Comparison of ENCODE assay signal across 34 cellular contexts in the genomic region with DNA sequence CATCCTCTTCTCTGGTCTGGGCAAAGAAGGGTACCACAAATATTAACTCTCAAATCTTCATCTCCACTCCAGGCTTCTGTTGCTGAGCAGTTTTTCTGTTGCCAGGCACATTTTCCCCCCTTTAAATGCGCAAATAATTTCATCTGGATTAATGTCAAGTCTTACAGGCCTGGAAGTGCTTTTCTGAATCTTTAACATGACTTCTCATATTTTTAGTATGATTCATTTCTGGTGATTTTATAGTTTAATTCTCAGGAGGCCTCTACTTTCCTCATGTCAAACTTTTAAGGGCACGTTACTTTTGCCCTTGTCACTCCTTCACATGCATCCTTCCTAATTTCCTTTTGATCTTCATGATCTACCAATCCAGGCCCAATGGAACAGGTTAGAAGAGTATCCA.
A peak's percentile ranks its signal among the peaks of the same experiment; 100 is the strongest.
DNase-seq lines count a peak whose midpoint lies in the region; FAIRE-seq and TF ChIP-seq lines count a peak whose summit lies in the region.
"Had no signal": no experiment of that assay in that cellular context is flagged by ENCODE, and none has a peak within 500 bp of the region (broad histone marks: within the 10 kb centered on the region; RNA-seq: fewer than 3 reads in every experiment).

No MANE protein-coding gene starts in this region.

- no peaks in the 10 kb centered on the region for H3K9me3 ChIP-seq in A673 (ENCODE audit: low read depth, low read length, poor library complexity, severe bottlenecking)
- H3K9me3 ChIP-seq: BE2C, body of pancreas, Peyer's patch, thoracic aorta, uterus had no signal

- no TSS peak for BruUV-seq in A673 (replicated peaks; lab: Mats Ljungman, UMichigan)

- H3K27me3 Mint-ChIP-seq in endothelial cell (ENCODE audit: unreplicated experiment): no peaks in the 10 kb centered on the region
- H3K27me3 Mint-ChIP-seq: CD8-positive, alpha-beta memory T cell had no signal

- H3K9me3 Mint-ChIP-seq in endothelial cell (ENCODE audit: unreplicated experiment): no peaks in the 10 kb centered on the region

- no peaks in the 10 kb centered on the region for H3K36me3 ChIP-seq in A673 (ENCODE audit: insufficient read depth, low read length, poor library complexity, severe bottlenecking)
- H3K36me3 ChIP-seq in bronchial epithelial cell (ENCODE audit: control insufficient read depth, insufficient read depth, low read length): no peaks in the 10 kb centered on the region
- H3K36me3 ChIP-seq: BE2C, Peyer's patch, thoracic aorta, uterus, WERI-Rb-1 had no signal

- TF ChIP-seq CTCF in A673 (conservative IDR thresholded peaks at IDR 0.05; ENCODE audit: low read depth, low read length) (no peak), bronchial epithelial cell (IDR thresholded peaks at IDR 0.05; ENCODE audit: insufficient read depth, low read length, severe bottlenecking) (no peak), fibroblast of the aortic adventitia (IDR thresholded peaks at IDR 0.05; ENCODE audit: insufficient read depth, low read length) (no peak), endothelial cell (IDR thresholded peaks at IDR 0.05; ENCODE audit: unreplicated experiment) (no peak)

- H3K27ac Mint-ChIP-seq in endothelial cell (ENCODE audit: unreplicated experiment): no peak overlapping the region
- H3K27ac Mint-ChIP-seq: CD8-positive, alpha-beta memory T cell; naive thymus-derived CD4-positive, alpha-beta T cell had no signal

- DNase-seq in A673 (ENCODE audit: low spot score) (peak; percentile 24), HS-5 (ENCODE audit: low read depth) (peak; percentile 23), bronchial epithelial cell (ENCODE audit: low read depth) (peak; percentile 34), fibroblast of the aortic adventitia (ENCODE audit: low read depth) (peak; percentile 49), endothelial cell (ENCODE audit: low spot score) (no peak), NCI-H524 treated with DMSO at 0.1 percent for 48 hours (lab: John Stamatoyannopoulos, UW) (no peak), amniotic stem cell (lab: John Stamatoyannopoulos, UW) (no peak), NCI-H2107 treated with DMSO at 0.1 percent for 48 hours (lab: John Stamatoyannopoulos, UW; ENCODE audit: unreplicated experiment) (no peak)
- DNase-seq: 8988T; activated CD4-positive, alpha-beta T cell treated with anti-CD3 and anti-CD28 coated beads, Interleukin-2, amount 50 U/mL, for 1 hour; activated gamma-delta T cell treated with Interleukin-2 at 50 U/mL for 16 hours; activated T-cell treated with anti-CD3 and anti-CD28 coated beads, Interleukin-2, amount 50 U/mL, for 4 hours; BE2C; body of pancreas; CD8-positive, alpha-beta memory T cell; DMS153; effector CD8-positive, alpha-beta T cell; GF-D8; islet precursor cell; left ventricle myocardium superior; naive thymus-derived CD4-positive, alpha-beta T cell; NCI-H1694 treated with DMSO at 0.1 percent for 48 hours; NCI-H2171 treated with DMSO at 0.1 percent for 48 hours; NCI-H526 treated with DMSO at 0.1 percent for 48 hours; Peyer's patch; SIG-M5; stimulated activated naive CD8-positive, alpha-beta T cell treated with anti-CD3 and anti-CD28 coated beads, Interleukin-15, Interleukin-2, amounts not matched to agents 100 U/mL and 50 U/mL, for 24 hours; T1000; uterus; WERI-Rb-1 had no signal

- no peaks in the 10 kb centered on the region for H3K4me1 ChIP-seq in A673 (ENCODE audit: insufficient read depth, low read length, poor library complexity, severe bottlenecking)
- H3K4me1 ChIP-seq: BE2C, body of pancreas, Peyer's patch, uterus had no signal

- H3K27ac ChIP-seq in A673 (ENCODE audit: low read depth, low read length, poor library complexity, severe bottlenecking): no peak overlapping the region
- H3K27ac ChIP-seq: body of pancreas, HL-60, Peyer's patch, thoracic aorta, uterus, WERI-Rb-1 had no signal

- peaks cover 2% of the 10 kb centered on the region for H3K4me1 Mint-ChIP-seq in endothelial cell (ENCODE audit: unreplicated experiment)
- H3K4me1 Mint-ChIP-seq: CD8-positive, alpha-beta memory T cell; naive thymus-derived CD4-positive, alpha-beta T cell had no signal

- POLR2A ChIA-PET in A673 (lab: Charles Lee; ENCODE audit: low non-redundant PET): no interaction called here

- H3K4me3 ChIP-seq in A673 (ENCODE audit: low read depth, low read length, poor library complexity, severe bottlenecking) (no peak overlapping the region), bronchial epithelial cell (ENCODE audit: low read depth, low read length) (no peak overlapping the region), fibroblast of the aortic adventitia (ENCODE audit: low read depth, low read length) (no peak overlapping the region)
- H3K4me3 ChIP-seq: body of pancreas, Peyer's patch, thoracic aorta, uterus had no signal

- intact Hi-C loops in A673 (cut with micrococcal nuclease; ENCODE audit: unreplicated experiment): no loop called here

- no peak overlapping the region for H3K4me3 Mint-ChIP-seq in endothelial cell (ENCODE audit: unreplicated experiment)
- H3K4me3 Mint-ChIP-seq: activated T-cell treated with anti-CD3 and anti-CD28 coated beads, Interleukin-2, amount 50 U/mL, for 4 hours; CD8-positive, alpha-beta memory T cell; naive thymus-derived CD4-positive, alpha-beta T cell had no signal

- CTCF ChIA-PET in A673 (lab: Charles Lee): no interaction called here

- FAIRE-seq in bronchial epithelial cell (lab: Jason Lieb, UNC): no peak
- FAIRE-seq: GM18507, HepG2 had no signal

- no peaks in the 10 kb centered on the region for H3K36me3 Mint-ChIP-seq in endothelial cell (ENCODE audit: low read depth, unreplicated experiment)
- H3K36me3 Mint-ChIP-seq: CD8-positive, alpha-beta memory T cell had no signal

- peaks cover 52% of the 10 kb centered on the region for H3K27me3 ChIP-seq in A673 (replicated peaks; ENCODE audit: insufficient read depth, low read depth, low read length, poor library complexity)
- H3K27me3 ChIP-seq in bronchial epithelial cell (ENCODE audit: control insufficient read depth, insufficient read depth, low read length): no peaks in the 10 kb centered on the region
- H3K27me3 ChIP-seq: BE2C, body of pancreas, Peyer's patch, uterus had no signal

Comparison
In these comparisons a context has a peak if more than half of its experiments do, and no peak if none do; other contexts are left out.
1. DNase-seq: peak in A673 (single experiment), HS-5 (single experiment), bronchial epithelial cell (single experiment) and fibroblast of the aortic adventitia (single experiment); none in endothelial cell (single experiment), NCI-H524 treated with DMSO at 0.1 percent for 48 hours (single experiment), amniotic stem cell (single experiment) and NCI-H2107 treated with DMSO at 0.1 percent for 48 hours (single experiment).